ENCODE assay signal across 2 cellular contexts in the genomic region with DNA sequence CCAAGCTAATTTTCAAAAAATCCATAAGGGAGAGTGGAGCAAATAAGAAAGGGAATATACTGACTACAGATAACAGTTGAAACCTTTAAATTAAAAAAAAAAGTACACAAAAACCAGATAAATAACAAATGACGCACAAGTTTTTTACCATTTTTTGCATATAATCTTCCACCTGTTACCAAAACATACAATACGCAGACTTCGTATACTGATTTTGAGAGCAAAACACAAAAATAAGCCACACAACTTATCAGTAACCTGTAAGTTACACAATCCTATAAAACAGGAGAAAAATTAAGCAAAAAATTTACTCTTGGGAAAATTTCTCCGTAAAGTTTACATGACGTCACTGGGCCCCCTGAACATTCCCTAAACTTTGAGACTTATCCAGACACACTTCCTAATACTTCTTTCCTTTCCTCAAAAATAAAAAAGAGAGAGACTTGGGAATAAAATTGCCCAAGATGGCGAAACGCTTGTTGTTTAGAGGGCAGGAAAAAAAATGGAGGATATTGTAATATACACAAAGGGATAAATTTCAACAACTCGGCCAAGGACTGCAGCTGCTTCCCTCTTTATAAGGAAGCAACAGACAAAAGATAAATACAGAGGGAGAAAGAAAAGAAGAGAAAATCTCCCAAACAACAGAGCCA.
A peak's percentile ranks its signal among the peaks of the same experiment; 100 is the strongest.
TF ChIP-seq lines count a peak whose summit lies in the region.

No MANE protein-coding gene starts in this region.

TF ChIP-seq in K562, 482 proteins besides CTCF, POLR2A, EP300 and RAD21 (continued from another document and continues in another):
- TF ChIP-seq, protein P1, sequence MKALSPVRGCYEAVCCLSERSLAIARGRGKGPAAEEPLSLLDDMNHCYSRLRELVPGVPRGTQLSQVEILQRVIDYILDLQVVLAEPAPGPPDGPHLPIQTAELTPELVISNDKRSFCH (CRISPR knock-in tag; IDR thresholded peaks at IDR 0.05), result no peak
- TF ChIP-seq, protein P1 (tag; IDR thresholded peaks at IDR 0.05), result peak; percentile 81; the same call in 1 of the 2 replicates
- TF ChIP-seq NFRKB (IDR thresholded peaks at IDR 0.05; ENCODE audit: low read depth), result peak; percentile 99
- TF ChIP-seq, protein P2, sequence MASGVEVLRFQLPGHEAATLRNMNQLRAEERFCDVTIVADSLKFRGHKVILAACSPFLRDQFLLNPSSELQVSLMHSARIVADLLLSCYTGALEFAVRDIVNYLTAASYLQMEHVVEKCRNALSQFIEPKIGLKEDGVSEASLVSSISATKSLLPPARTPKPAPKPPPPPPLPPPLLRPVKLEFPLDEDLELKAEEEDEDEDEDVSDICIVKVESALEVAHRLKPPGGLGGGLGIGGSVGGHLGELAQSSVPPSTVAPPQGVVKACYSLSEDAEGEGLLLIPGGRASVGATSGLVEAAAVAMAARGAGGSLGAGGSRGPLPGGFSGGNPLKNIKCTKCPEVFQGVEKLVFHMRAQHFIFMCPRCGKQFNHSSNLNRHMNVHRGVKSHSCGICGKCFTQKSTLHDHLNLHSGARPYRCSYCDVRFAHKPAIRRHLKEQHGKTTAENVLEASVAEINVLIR (CRISPR knock-in tag; IDR thresholded peaks at IDR 0.05), result peak; percentile 41; the same call in 1 of the 2 replicates
- TF ChIP-seq ATF1 (CRISPR knock-in tag; IDR thresholded peaks at IDR 0.05), result no peak
- TF ChIP-seq ATF1 (tag; IDR thresholded peaks at IDR 0.05), result peak; percentile 87
- TF ChIP-seq CHD1 (IDR thresholded peaks at IDR 0.05; ENCODE audit: low read length), result peak; percentile 62
- TF ChIP-seq CEBPB (tag; IDR thresholded peaks at IDR 0.05), result peak; percentile 92
- 0 out of 2 replicates have a peak, but pooled peaks have one; percentile 4 for TF ChIP-seq ZNF384 (IDR thresholded peaks at IDR 0.05; ENCODE audit: low read depth, low read length)
- TF ChIP-seq POLR2H (tag; IDR thresholded peaks at IDR 0.05; ENCODE audit: low read depth), result peak; percentile 97
- TF ChIP-seq SMAD3 (CRISPR knock-in tag; conservative IDR thresholded peaks at IDR 0.05), result peak; percentile 76; the same call in 1 of the 2 replicates
- TF ChIP-seq ARNT (IDR thresholded peaks at IDR 0.05), result peak in 1 of 2 experiments; percentile 41; a peak in 1 of 4 replicates
- TF ChIP-seq ZFP36 (IDR thresholded peaks at IDR 0.05; ENCODE audit: low read depth, low read length, partially characterized antibody), result no peak
- TF ChIP-seq NUFIP1 (IDR thresholded peaks at IDR 0.05; ENCODE audit: partially characterized antibody), result no peak
- TF ChIP-seq, protein P3, sequence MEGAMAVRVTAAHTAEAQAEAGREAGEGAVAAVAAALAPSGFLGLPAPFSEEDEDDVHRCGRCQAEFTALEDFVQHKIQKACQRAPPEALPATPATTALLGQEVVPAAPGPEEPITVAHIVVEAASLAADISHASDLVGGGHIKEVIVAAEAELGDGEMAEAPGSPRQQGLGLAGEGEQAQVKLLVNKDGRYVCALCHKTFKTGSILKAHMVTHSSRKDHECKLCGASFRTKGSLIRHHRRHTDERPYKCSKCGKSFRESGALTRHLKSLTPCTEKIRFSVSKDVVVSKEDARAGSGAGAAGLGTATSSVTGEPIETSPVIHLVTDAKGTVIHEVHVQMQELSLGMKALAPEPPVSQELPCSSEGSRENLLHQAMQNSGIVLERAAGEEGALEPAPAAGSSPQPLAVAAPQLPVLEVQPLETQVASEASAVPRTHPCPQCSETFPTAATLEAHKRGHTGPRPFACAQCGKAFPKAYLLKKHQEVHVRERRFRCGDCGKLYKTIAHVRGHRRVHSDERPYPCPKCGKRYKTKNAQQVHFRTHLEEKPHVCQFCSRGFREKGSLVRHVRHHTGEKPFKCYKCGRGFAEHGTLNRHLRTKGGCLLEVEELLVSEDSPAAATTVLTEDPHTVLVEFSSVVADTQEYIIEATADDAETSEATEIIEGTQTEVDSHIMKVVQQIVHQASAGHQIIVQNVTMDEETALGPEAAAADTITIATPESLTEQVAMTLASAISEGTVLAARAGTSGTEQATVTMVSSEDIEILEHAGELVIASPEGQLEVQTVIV (CRISPR knock-in tag; IDR thresholded peaks at IDR 0.05; ENCODE audit: borderline replicate concordance), result peak; percentile 65; the same call in 1 of the 2 replicates
- peak; percentile 82 for TF ChIP-seq TAF7 (tag; IDR thresholded peaks at IDR 0.05)
- TF ChIP-seq PTTG1 (tag; IDR thresholded peaks at IDR 0.05; ENCODE audit: low read depth), result peak; percentile 49; the same call in 1 of the 2 replicates
- TF ChIP-seq MTA3 (IDR thresholded peaks at IDR 0.05; ENCODE audit: borderline replicate concordance), result no peak
- TF ChIP-seq ZNF134 (CRISPR knock-in tag; conservative IDR thresholded peaks at IDR 0.05), result 0 out of 2 replicates have a peak, but pooled peaks have one; percentile 41
- TF ChIP-seq, protein P4, sequence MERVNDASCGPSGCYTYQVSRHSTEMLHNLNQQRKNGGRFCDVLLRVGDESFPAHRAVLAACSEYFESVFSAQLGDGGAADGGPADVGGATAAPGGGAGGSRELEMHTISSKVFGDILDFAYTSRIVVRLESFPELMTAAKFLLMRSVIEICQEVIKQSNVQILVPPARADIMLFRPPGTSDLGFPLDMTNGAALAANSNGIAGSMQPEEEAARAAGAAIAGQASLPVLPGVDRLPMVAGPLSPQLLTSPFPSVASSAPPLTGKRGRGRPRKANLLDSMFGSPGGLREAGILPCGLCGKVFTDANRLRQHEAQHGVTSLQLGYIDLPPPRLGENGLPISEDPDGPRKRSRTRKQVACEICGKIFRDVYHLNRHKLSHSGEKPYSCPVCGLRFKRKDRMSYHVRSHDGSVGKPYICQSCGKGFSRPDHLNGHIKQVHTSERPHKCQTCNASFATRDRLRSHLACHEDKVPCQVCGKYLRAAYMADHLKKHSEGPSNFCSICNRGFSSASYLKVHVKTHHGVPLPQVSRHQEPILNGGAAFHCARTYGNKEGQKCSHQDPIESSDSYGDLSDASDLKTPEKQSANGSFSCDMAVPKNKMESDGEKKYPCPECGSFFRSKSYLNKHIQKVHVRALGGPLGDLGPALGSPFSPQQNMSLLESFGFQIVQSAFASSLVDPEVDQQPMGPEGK (CRISPR knock-in tag; IDR thresholded peaks at IDR 0.05; ENCODE audit: borderline replicate concordance), result 0 out of 2 replicates have a peak, but pooled peaks have one; percentile 52
- 0 out of 2 replicates have a peak, but pooled peaks have one; percentile 27 for TF ChIP-seq SMARCA4 (IDR thresholded peaks at IDR 0.05)

TF ChIP-seq in HepG2, 621 proteins besides CTCF, POLR2A, EP300 and RAD21 (continued from another document and continues in another):
- TF ChIP-seq, protein P5, sequence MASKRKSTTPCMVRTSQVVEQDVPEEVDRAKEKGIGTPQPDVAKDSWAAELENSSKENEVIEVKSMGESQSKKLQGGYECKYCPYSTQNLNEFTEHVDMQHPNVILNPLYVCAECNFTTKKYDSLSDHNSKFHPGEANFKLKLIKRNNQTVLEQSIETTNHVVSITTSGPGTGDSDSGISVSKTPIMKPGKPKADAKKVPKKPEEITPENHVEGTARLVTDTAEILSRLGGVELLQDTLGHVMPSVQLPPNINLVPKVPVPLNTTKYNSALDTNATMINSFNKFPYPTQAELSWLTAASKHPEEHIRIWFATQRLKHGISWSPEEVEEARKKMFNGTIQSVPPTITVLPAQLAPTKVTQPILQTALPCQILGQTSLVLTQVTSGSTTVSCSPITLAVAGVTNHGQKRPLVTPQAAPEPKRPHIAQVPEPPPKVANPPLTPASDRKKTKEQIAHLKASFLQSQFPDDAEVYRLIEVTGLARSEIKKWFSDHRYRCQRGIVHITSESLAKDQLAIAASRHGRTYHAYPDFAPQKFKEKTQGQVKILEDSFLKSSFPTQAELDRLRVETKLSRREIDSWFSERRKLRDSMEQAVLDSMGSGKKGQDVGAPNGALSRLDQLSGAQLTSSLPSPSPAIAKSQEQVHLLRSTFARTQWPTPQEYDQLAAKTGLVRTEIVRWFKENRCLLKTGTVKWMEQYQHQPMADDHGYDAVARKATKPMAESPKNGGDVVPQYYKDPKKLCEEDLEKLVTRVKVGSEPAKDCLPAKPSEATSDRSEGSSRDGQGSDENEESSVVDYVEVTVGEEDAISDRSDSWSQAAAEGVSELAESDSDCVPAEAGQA (IDR thresholded peaks at IDR 0.05; ENCODE audit: low read depth), result no peak
- TF ChIP-seq, protein P5 (CRISPR knock-in tag; IDR thresholded peaks at IDR 0.05; ENCODE audit: borderline replicate concordance), result no peak
- TF ChIP-seq ZNF614 (CRISPR knock-in tag; IDR thresholded peaks at IDR 0.05; ENCODE audit: borderline replicate concordance), result no peak
- TF ChIP-seq, protein P6, sequence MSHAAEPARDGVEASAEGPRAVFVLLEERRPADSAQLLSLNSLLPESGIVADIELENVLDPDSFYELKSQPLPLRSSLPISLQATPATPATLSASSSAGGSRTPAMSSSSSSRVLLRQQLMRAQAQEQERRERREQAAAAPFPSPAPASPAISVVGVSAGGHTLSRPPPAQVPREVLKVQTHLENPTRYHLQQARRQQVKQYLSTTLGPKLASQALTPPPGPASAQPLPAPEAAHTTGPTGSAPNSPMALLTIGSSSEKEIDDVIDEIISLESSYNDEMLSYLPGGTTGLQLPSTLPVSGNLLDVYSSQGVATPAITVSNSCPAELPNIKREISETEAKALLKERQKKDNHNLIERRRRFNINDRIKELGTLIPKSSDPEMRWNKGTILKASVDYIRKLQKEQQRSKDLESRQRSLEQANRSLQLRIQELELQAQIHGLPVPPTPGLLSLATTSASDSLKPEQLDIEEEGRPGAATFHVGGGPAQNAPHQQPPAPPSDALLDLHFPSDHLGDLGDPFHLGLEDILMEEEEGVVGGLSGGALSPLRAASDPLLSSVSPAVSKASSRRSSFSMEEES (CRISPR knock-in tag; IDR thresholded peaks at IDR 0.05), result no peak
- no peak for TF ChIP-seq ZNF720 (CRISPR knock-in tag; IDR thresholded peaks at IDR 0.05)
- TF ChIP-seq EEA1 (CRISPR knock-in tag; IDR thresholded peaks at IDR 0.05; ENCODE audit: borderline replicate concordance), result no peak
- TF ChIP-seq ZNF180 (CRISPR knock-in tag; IDR thresholded peaks at IDR 0.05; ENCODE audit: borderline replicate concordance, low read depth), result no peak
- TF ChIP-seq MLLT10 (CRISPR knock-in tag; IDR thresholded peaks at IDR 0.05), result no peak
- TF ChIP-seq, protein P7, sequence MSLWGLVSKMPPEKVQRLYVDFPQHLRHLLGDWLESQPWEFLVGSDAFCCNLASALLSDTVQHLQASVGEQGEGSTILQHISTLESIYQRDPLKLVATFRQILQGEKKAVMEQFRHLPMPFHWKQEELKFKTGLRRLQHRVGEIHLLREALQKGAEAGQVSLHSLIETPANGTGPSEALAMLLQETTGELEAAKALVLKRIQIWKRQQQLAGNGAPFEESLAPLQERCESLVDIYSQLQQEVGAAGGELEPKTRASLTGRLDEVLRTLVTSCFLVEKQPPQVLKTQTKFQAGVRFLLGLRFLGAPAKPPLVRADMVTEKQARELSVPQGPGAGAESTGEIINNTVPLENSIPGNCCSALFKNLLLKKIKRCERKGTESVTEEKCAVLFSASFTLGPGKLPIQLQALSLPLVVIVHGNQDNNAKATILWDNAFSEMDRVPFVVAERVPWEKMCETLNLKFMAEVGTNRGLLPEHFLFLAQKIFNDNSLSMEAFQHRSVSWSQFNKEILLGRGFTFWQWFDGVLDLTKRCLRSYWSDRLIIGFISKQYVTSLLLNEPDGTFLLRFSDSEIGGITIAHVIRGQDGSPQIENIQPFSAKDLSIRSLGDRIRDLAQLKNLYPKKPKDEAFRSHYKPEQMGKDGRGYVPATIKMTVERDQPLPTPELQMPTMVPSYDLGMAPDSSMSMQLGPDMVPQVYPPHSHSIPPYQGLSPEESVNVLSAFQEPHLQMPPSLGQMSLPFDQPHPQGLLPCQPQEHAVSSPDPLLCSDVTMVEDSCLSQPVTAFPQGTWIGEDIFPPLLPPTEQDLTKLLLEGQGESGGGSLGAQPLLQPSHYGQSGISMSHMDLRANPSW (CRISPR knock-in tag; IDR thresholded peaks at IDR 0.05; ENCODE audit: borderline replicate concordance), result no peak
- TF ChIP-seq, protein P8, sequence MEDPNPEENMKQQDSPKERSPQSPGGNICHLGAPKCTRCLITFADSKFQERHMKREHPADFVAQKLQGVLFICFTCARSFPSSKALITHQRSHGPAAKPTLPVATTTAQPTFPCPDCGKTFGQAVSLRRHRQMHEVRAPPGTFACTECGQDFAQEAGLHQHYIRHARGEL (CRISPR knock-in tag; IDR thresholded peaks at IDR 0.05), result no peak
- TF ChIP-seq ZSCAN30 (CRISPR knock-in tag; IDR thresholded peaks at IDR 0.05), result no peak
- no peak for TF ChIP-seq BORCS8-MEF2B (CRISPR knock-in tag; IDR thresholded peaks at IDR 0.05)
- TF ChIP-seq, protein P9, sequence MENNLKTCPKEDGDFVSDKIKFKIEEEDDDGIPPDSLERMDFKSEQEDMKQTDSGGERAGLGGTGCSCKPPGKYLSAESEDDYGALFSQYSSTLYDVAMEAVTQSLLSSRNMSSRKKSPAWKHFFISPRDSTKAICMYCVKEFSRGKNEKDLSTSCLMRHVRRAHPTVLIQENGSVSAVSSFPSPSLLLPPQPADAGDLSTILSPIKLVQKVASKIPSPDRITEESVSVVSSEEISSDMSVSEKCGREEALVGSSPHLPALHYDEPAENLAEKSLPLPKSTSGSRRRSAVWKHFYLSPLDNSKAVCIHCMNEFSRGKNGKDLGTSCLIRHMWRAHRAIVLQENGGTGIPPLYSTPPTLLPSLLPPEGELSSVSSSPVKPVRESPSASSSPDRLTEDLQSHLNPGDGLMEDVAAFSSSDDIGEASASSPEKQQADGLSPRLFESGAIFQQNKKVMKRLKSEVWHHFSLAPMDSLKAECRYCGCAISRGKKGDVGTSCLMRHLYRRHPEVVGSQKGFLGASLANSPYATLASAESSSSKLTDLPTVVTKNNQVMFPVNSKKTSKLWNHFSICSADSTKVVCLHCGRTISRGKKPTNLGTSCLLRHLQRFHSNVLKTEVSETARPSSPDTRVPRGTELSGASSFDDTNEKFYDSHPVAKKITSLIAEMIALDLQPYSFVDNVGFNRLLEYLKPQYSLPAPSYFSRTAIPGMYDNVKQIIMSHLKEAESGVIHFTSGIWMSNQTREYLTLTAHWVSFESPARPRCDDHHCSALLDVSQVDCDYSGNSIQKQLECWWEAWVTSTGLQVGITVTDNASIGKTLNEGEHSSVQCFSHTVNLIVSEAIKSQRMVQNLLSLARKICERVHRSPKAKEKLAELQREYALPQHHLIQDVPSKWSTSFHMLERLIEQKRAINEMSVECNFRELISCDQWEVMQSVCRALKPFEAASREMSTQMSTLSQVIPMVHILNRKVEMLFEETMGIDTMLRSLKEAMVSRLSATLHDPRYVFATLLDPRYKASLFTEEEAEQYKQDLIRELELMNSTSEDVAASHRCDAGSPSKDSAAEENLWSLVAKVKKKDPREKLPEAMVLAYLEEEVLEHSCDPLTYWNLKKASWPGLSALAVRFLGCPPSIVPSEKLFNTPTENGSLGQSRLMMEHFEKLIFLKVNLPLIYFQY (CRISPR knock-in tag; IDR thresholded peaks at IDR 0.05; ENCODE audit: borderline replicate concordance), result no peak
- no peak for TF ChIP-seq BRD4 (CRISPR knock-in tag; IDR thresholded peaks at IDR 0.05)
